ENCODE assay signal across 2 cellular contexts in the genomic region with DNA sequence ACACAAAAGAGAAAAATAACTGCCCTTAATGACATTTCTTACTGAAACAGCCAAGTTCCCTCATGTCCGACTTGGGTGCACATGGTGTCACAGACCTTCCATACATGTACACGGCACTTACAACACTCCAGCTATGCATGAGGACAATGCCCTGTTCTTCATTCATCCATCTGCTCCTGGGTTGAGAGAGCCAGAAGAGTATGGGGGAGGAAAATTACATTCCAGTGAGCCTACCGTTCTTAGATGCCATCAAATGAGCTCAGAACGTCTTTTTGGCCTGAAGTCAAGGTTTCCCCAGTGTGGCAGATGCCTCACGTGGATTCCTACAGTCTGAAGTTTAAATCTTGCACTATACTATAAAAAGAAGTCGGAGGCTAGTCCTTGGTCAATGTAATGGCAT.
DNase-seq lines count a peak whose midpoint lies in the region; ATAC-seq and TF ChIP-seq lines count a peak whose summit lies in the region.
"Not testable (repeated sequence)": the region's sequence is repeated elsewhere in the genome, so short reads cannot be mapped to it uniquely, and the experiment has no call there.

No MANE protein-coding gene starts in this region.

- not testable (repeated sequence) for H3K9me1 ChIP-seq in IMR-90 (ENCODE audit: insufficient read depth, low read length)

- not testable (repeated sequence) for H3K27ac ChIP-seq in IMR-90 (ENCODE audit: insufficient read depth, low read length)

- not testable (repeated sequence) for H2BK20ac ChIP-seq in IMR-90 (ENCODE audit: low read depth, low read length)

- not testable (repeated sequence) for H3K9me3 ChIP-seq in IMR-90 (ENCODE audit: control insufficient read depth, insufficient read depth, low read length)

- BruUV-seq in IMR-90 (replicated peaks; lab: Mats Ljungman, UMichigan): not testable (repeated sequence)

- not testable (repeated sequence) for H2AK5ac ChIP-seq in IMR-90 (ENCODE audit: low read depth, low read length)

- no CpG with 5 or more reads among the region's 6 CpGs for WGBS in IMR-90 (ENCODE audit: extremely low coverage in 2 of 2, insufficient read length in 1 of 2), 2 experiments

- H2BK15ac ChIP-seq in IMR-90 (ENCODE audit: low read depth, low read length): not testable (repeated sequence)

- H2BK5ac ChIP-seq in IMR-90 (ENCODE audit: low read depth, low read length, poor library complexity, severe bottlenecking): not testable (repeated sequence)

- TF ChIP-seq RAD21 in IMR-90 (IDR thresholded peaks at IDR 0.05; ENCODE audit: low read length): not testable (repeated sequence)

- peak; percentile 60; the same call in 1 of the 2 replicates for ATAC-seq in IMR-90 (ENCODE audit: low read depth)
- ATAC-seq in SK-N-SH treated with all-trans-retinoic acid at 6 μM for 48 hours: peak; percentile 73

- not testable (repeated sequence) for TF ChIP-seq POLR2A in IMR-90 (IDR thresholded peaks at IDR 0.05; ENCODE audit: low read depth, low read length)

- H3K36me3 ChIP-seq in IMR-90 (ENCODE audit: control insufficient read depth, insufficient read depth, low read length): not testable (repeated sequence)

- H2AFZ ChIP-seq in IMR-90 (replicated peaks; ENCODE audit: low read length, poor library complexity): not testable (repeated sequence)

- not testable (repeated sequence) for H3K23ac ChIP-seq in IMR-90 (ENCODE audit: low read depth, low read length)

- not testable (repeated sequence) for H3K18ac ChIP-seq in IMR-90 (ENCODE audit: low read depth, low read length)

- not testable (repeated sequence) for H4K5ac ChIP-seq in IMR-90 (ENCODE audit: low read depth, low read length)

- H3K4me2 ChIP-seq in IMR-90 (ENCODE audit: low read depth, low read length): not testable (repeated sequence)

- POLR2A ChIA-PET in IMR-90 (lab: Charles Lee; ENCODE audit: unreplicated experiment): not testable (repeated sequence)

- H4K8ac ChIP-seq in IMR-90 (ENCODE audit: low read depth in 2 of 2, low read length in 2 of 2): not testable (repeated sequence)

- not testable (repeated sequence) for H3K4me1 ChIP-seq in IMR-90 (ENCODE audit: control insufficient read depth, insufficient read depth, low read length)

- H3K4me3 ChIP-seq in IMR-90 (ENCODE audit: insufficient read depth, low read depth, low read length): not testable (repeated sequence)

- H4K91ac ChIP-seq in IMR-90 (ENCODE audit: insufficient read depth, low read depth, low read length): not testable (repeated sequence)

- H3K79me1 ChIP-seq in IMR-90 (ENCODE audit: low read depth in 1 of 2, low read length in 2 of 2): not testable (repeated sequence)

- not testable (repeated sequence) for DNase-seq in IMR-90

- H4K20me1 ChIP-seq in IMR-90 (ENCODE audit: insufficient read depth, low read length): not testable (repeated sequence)

- not testable (repeated sequence) for H3K9ac ChIP-seq in IMR-90 (ENCODE audit: low read depth, low read length)

- in situ Hi-C loops in IMR-90 (cut with MboI; ENCODE audit: low sequenced_read_pairs): not testable (repeated sequence)

- CTCF ChIA-PET in IMR-90 (lab: Yijun Ruan, JAX): not testable (repeated sequence)

- not testable (repeated sequence) for H3K14ac ChIP-seq in IMR-90 (replicated peaks; ENCODE audit: low read depth, low read length)

- not testable (repeated sequence) for H2BK120ac ChIP-seq in IMR-90 (ENCODE audit: low read depth, low read length)

- TF ChIP-seq CTCF in IMR-90 (conservative IDR thresholded peaks at IDR 0.05; ENCODE audit: low read depth, low read length): not testable (repeated sequence)

- H3K4ac ChIP-seq in IMR-90 (ENCODE audit: low read depth, low read length): not testable (repeated sequence)

- dilution Hi-C loops in IMR-90 (cut with HindIII; ENCODE audit: low sequenced_read_pairs, unreplicated experiment): not testable (repeated sequence)

- not testable (repeated sequence) for H2AK9ac ChIP-seq in IMR-90 (replicated peaks; ENCODE audit: low read depth, low read length, poor library complexity)

- H3K56ac ChIP-seq in IMR-90 (ENCODE audit: extremely low read depth, insufficient read depth, low read length): not testable (repeated sequence)

- not testable (repeated sequence) for H3K27me3 ChIP-seq in IMR-90 (ENCODE audit: control insufficient read depth, insufficient read depth, low read length)

- intact Hi-C loops in IMR-90 (cut with micrococcal nuclease): not testable (repeated sequence)
